ENCODE assay signal across 17 cellular contexts in genomic region chr10:48779077-48779476, GRCh38.
"Had no signal": no experiment of that assay in that cellular context is flagged by ENCODE, and none has a peak within 500 bp of the region (broad histone marks: within the 10 kb centered on the region; RNA-seq: fewer than 3 reads in every experiment).

No MANE protein-coding gene starts in this region.

- H3K27me3 Mint-ChIP-seq: naive thymus-derived CD8-positive, alpha-beta T cell had no signal

- H3K4me3 Mint-ChIP-seq: central memory CD8-positive, alpha-beta T cell; naive thymus-derived CD8-positive, alpha-beta T cell had no signal

- H3K9me3 Mint-ChIP-seq: central memory CD8-positive, alpha-beta T cell; naive thymus-derived CD8-positive, alpha-beta T cell had no signal

- H3K36me3 Mint-ChIP-seq: naive thymus-derived CD8-positive, alpha-beta T cell had no signal

- H3K9me3 ChIP-seq: esophagus squamous epithelium, neutrophil, sigmoid colon, upper lobe of left lung had no signal

- H3K27me3 ChIP-seq: esophagus squamous epithelium, hepatocyte, neutrophil, sigmoid colon, upper lobe of left lung had no signal

- H3K4me1 Mint-ChIP-seq: central memory CD8-positive, alpha-beta T cell; naive thymus-derived CD8-positive, alpha-beta T cell had no signal

- H3K36me3 ChIP-seq: esophagus squamous epithelium, sigmoid colon, upper lobe of left lung had no signal

- ATAC-seq: left cardiac atrium; left ventricle myocardium superior; naive thymus-derived CD8-positive, alpha-beta T cell had no signal

- H3K4me2 ChIP-seq: hepatocyte had no signal

- H3K27ac ChIP-seq: epithelial cell of prostate, esophagus squamous epithelium, hepatocyte, sigmoid colon, skin epidermis, upper lobe of left lung had no signal

- DNase-seq: effector memory CD4-positive, alpha-beta T cell; esophagus squamous epithelium; foreskin melanocyte; kidney; left cardiac atrium; left ventricle myocardium superior; mesendoderm; naive thymus-derived CD8-positive, alpha-beta T cell; sigmoid colon; stimulated activated CD4-positive, alpha-beta T cell treated with anti-CD3 and anti-CD28 coated beads, Interleukin-12 subunit alpha, Interleukin-12 subunit beta, amount 100 ng/mL, for 4 hours; stimulated activated naive CD4-positive, alpha-beta T cell treated with Interleukin-2 at 50 U/mL for 16 hours had no signal

- H3K4me1 ChIP-seq: esophagus squamous epithelium, sigmoid colon, upper lobe of left lung had no signal

- H2AFZ ChIP-seq: hepatocyte had no signal

- H3K79me2 ChIP-seq: hepatocyte had no signal

- H3K4me3 ChIP-seq: esophagus squamous epithelium, hepatocyte, sigmoid colon, skin epidermis, upper lobe of left lung had no signal
